25 cellular contexts compared by ENCODE assay signal in the genomic region with DNA sequence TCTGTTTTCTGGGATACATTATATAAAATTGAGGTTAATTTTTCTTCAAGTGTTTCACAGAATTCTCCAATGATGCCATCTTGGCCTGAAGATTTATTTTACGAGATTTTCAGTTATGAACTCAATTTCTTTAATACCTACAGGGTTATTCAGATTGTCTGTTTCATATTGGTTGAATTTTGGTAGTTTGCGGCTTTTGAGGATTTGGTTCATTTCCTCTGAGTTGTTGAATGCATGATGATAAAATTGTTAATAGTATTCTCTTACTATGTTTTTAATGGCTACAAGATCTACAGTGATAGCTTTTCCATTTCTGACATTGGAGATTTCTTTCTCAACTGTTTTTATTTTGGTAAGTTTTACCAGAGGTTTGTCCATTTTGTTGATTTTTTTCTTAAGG.
DNase-seq lines count a peak whose midpoint lies in the region; ATAC-seq lines count a peak whose summit lies in the region.
"Had no signal": no experiment of that assay in that cellular context is flagged by ENCODE, and none has a peak within 500 bp of the region (broad histone marks: within the 10 kb centered on the region; RNA-seq: fewer than 3 reads in every experiment).

No MANE protein-coding gene starts in this region.

- no peaks in the 10 kb centered on the region for H3K36me3 Mint-ChIP-seq in stimulated activated naive CD8-positive, alpha-beta T cell treated with anti-CD3 and anti-CD28 coated beads, Interleukin-15, Interleukin-2, amounts not matched to agents 100 ng/mL and 50 ng/mL, for 24 hours (ENCODE audit: low read depth)
- H3K36me3 Mint-ChIP-seq: CD14-positive monocyte; CD4-positive, alpha-beta memory T cell; CD4-positive, CD25-positive, alpha-beta regulatory T cell; CD8-positive, alpha-beta memory T cell; CD8-positive, alpha-beta T cell had no signal

- ATAC-seq in stimulated activated naive CD8-positive, alpha-beta T cell treated with anti-CD3 and anti-CD28 coated beads, Interleukin-15, Interleukin-2, amounts not matched to agents 100 U/mL and 50 U/mL, for 24 hours = no peak
- ATAC-seq: A549; CD8-positive, alpha-beta T cell had no signal

- no peaks in the 10 kb centered on the region for H3K27me3 Mint-ChIP-seq in stimulated activated naive CD8-positive, alpha-beta T cell treated with anti-CD3 and anti-CD28 coated beads, Interleukin-15, Interleukin-2, amounts not matched to agents 100 ng/mL and 50 ng/mL, for 24 hours
- H3K27me3 Mint-ChIP-seq: B cell; CD4-positive, alpha-beta memory T cell; CD4-positive, alpha-beta T cell; CD4-positive, CD25-positive, alpha-beta regulatory T cell had no signal

- no peaks in the 10 kb centered on the region for H3K4me1 Mint-ChIP-seq in stimulated activated naive CD8-positive, alpha-beta T cell treated with anti-CD3 and anti-CD28 coated beads, Interleukin-15, Interleukin-2, amounts not matched to agents 100 ng/mL and 50 ng/mL, for 24 hours (ENCODE audit: low read depth)
- H3K4me1 Mint-ChIP-seq: B cell; CD14-positive monocyte; CD4-positive, alpha-beta memory T cell; CD4-positive, CD25-positive, alpha-beta regulatory T cell; CD8-positive, alpha-beta memory T cell had no signal

- peak overlapping the region; percentile 54 for H3K27ac Mint-ChIP-seq in stimulated activated naive CD8-positive, alpha-beta T cell treated with anti-CD3 and anti-CD28 coated beads, Interleukin-15, Interleukin-2, amounts not matched to agents 100 ng/mL and 50 ng/mL, for 24 hours
- H3K27ac Mint-ChIP-seq: B cell; CD14-positive monocyte; CD4-positive, alpha-beta memory T cell; CD4-positive, alpha-beta T cell; CD4-positive, CD25-positive, alpha-beta regulatory T cell; CD8-positive, alpha-beta memory T cell; CD8-positive, alpha-beta T cell had no signal

- no peak for DNase-seq in stimulated activated naive CD8-positive, alpha-beta T cell treated with anti-CD3 and anti-CD28 coated beads, Interleukin-15, Interleukin-2, amounts not matched to agents 100 U/mL and 50 U/mL, for 24 hours
- DNase-seq: 8988T; ACHN; AML-193; BE2C; C1 segment of cervical spinal cord; Caco-2; Calu3; CD4-positive, alpha-beta memory T cell; CD4-positive, alpha-beta T cell; CD4-positive, CD25-positive, alpha-beta regulatory T cell; CD8-positive, alpha-beta memory T cell; CD8-positive, alpha-beta T cell; COR-L47; DMS 273 treated with DMSO at 0.1 percent for 48 hours; DMS153; DMS53; DMS79; DMS79 treated with DMSO at 0.1 percent for 48 hours; DND-41; EL had no signal

- no peak overlapping the region for H3K4me3 Mint-ChIP-seq in stimulated activated naive CD8-positive, alpha-beta T cell treated with anti-CD3 and anti-CD28 coated beads, Interleukin-15, Interleukin-2, amounts not matched to agents 100 ng/mL and 50 ng/mL, for 24 hours
- H3K4me3 Mint-ChIP-seq: B cell; CD14-positive monocyte; CD4-positive, alpha-beta memory T cell; CD4-positive, alpha-beta T cell; CD4-positive, CD25-positive, alpha-beta regulatory T cell; CD8-positive, alpha-beta memory T cell; CD8-positive, alpha-beta T cell had no signal

- H3K9me3 Mint-ChIP-seq in stimulated activated naive CD8-positive, alpha-beta T cell treated with anti-CD3 and anti-CD28 coated beads, Interleukin-15, Interleukin-2, amounts not matched to agents 100 ng/mL and 50 ng/mL, for 24 hours = peaks cover 15% of the 10 kb centered on the region
